Comparison of ENCODE assay signal across 8 cellular contexts in the genomic region with DNA sequence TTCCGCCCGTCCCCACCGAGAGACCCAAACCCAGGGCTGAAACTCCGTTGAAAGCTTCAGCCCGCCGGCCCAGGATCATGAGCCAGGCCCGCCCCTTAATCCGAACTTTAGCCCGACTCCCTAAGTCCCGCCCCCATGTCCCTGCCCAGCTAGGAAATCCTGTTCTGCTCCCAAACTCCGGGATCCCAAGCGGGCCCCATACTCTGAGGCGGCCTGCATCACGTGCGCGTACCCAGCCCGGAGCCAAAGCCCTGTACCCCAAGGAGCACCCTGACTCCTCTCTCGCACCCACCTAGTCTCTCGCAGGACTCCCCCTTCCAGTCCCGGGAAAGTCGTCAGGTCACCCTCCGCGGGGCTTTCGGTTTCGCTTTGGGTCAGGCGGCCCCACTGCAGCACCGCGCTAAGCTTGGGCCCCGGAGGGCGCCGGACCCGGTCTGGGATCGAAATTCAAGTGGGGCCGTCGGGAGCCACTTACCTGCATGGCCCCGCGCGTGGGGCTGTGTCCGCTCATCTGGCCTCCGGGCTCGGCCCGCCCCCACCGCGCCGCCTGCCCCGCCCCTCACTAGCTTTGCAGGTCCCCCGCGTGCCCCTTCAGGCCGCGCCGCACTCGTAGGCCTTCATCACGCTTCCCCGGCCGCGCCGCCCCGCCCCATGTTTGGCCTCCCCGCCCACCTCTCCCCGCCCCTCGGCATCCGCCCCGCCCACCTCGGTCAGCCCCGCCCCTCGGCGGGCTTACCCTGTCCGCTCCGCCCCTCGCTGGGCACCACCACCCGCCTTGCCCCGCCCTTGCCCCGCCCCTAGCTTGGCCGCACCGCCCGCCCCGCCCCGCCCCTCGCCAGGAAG. TPM values are rescaled to one million over a fixed set of nuclear protein-coding genes. Genes with fewer than 3 reads are reported as not detected.
DNase-seq lines count a peak whose midpoint lies in the region; TF ChIP-seq lines count a peak whose summit lies in the region.

DNPEP (minus strand) TSS at position 629 of the 843 bp plus-strand sequence; CDS start at position 511, 118 bp downstream.

- H3K27ac ChIP-seq in esophagus (ENCODE audit: low read depth in 2 of 2, low read length in 1 of 2) (peak within 1 kb of the TSS; percentile 97 to 98), muscle layer of duodenum (ENCODE audit: low read length) (peak within 1 kb of the TSS; percentile 88)

- no peaks in the 10 kb centered on the region for H3K27me3 ChIP-seq in esophagus (ENCODE audit: control insufficient read depth in 1 of 2, insufficient read depth in 2 of 2, low read length in 2 of 2)
- H3K27me3 ChIP-seq in muscle layer of duodenum (ENCODE audit: low read depth, low read length), result no peaks in the 10 kb centered on the region

- no peaks in the 10 kb centered on the region for H3K4me1 Mint-ChIP-seq in Calu3 (ENCODE audit: low read depth, unreplicated experiment)

- intact Hi-C loops in Calu3 (cut with micrococcal nuclease; ENCODE audit: unreplicated experiment), result no loop called here

- H3K4me1 ChIP-seq in esophagus (ENCODE audit: control insufficient read depth in 2 of 2, insufficient read depth in 2 of 2, low read length in 1 of 2), result peaks cover 4 to 6% of the 10 kb centered on the region in 2 donors
- peaks cover 16 to 22% of the 10 kb centered on the region in 2 donors for H3K4me1 ChIP-seq in muscle layer of duodenum (ENCODE audit: control insufficient read depth in 1 of 2, insufficient read depth in 2 of 2, low read length in 2 of 2)

- H3K36me3 ChIP-seq in esophagus (ENCODE audit: control insufficient read depth in 2 of 2, insufficient read depth in 2 of 2, low read length in 1 of 2) (peaks cover 9 to 30% of the 10 kb centered on the region in 2 donors), muscle layer of duodenum (ENCODE audit: control insufficient read depth in 1 of 2, insufficient read depth in 2 of 2, low read length in 2 of 2) (peaks cover 35% of the 10 kb centered on the region in 2 donors)

- peak within 1 kb of the TSS; percentile 73 to 81 for H3K4me3 ChIP-seq in esophagus (ENCODE audit: low read depth in 1 of 2, low read length in 2 of 2)
- peak within 1 kb of the TSS; percentile 82 to 86 for H3K4me3 ChIP-seq in muscle layer of duodenum (ENCODE audit: low read depth in 1 of 2, low read length in 2 of 2)

- H3K27ac Mint-ChIP-seq in Calu3 (ENCODE audit: unreplicated experiment), result peak within 1 kb of the TSS; percentile 90

- H3K36me3 Mint-ChIP-seq in Calu3 (ENCODE audit: insufficient read depth, unreplicated experiment), result peaks cover 47% of the 10 kb centered on the region

- no TSS peak for BruUV-seq in Calu3 (replicated peaks; lab: Mats Ljungman, UMichigan)

- H3K27me3 Mint-ChIP-seq in Calu3 (ENCODE audit: unreplicated experiment), result no peaks in the 10 kb centered on the region

- TF ChIP-seq CTCF in Calu3 (IDR thresholded peaks at IDR 0.05; ENCODE audit: unreplicated experiment), result no peak
- TF ChIP-seq CTCF in GM20000 (IDR thresholded peaks at IDR 0.05; ENCODE audit: extremely low read depth, missing control alignments), result no peak

- H3K9me3 ChIP-seq in esophagus (ENCODE audit: control insufficient read depth in 2 of 2, insufficient read depth in 1 of 2, low read depth in 1 of 2, low read length in 1 of 2) (no peaks in the 10 kb centered on the region), muscle layer of duodenum (ENCODE audit: control insufficient read depth in 1 of 2, low read length in 2 of 2) (no peaks in the 10 kb centered on the region)

- H3K9me3 Mint-ChIP-seq in Calu3 (ENCODE audit: low read depth, unreplicated experiment), result no peaks in the 10 kb centered on the region

- DNase-seq in Calu3 (peak; percentile 93), GM20000 (ENCODE audit: low spot score) (peak; percentile 79), HS-27A (ENCODE audit: low read depth) (peak; percentile 41), OCI-M2 (lab: John Stamatoyannopoulos, UW; ENCODE audit: unreplicated experiment) (peak; percentile 14)
- DNase-seq in activated T-cell treated with anti-CD3 and anti-CD28 coated beads, Interleukin-2, amount 50 U/mL, for 48 hours, result peak; percentile 97
- DNase-seq in stimulated activated CD8-positive, alpha-beta memory T cell treated with anti-CD3 and anti-CD28 coated beads, Interleukin-7, amount 100 ng/mL, for 24 hours (ENCODE audit: low read depth), result peak; percentile 90

- WGBS in esophagus, 2 donors, result 1% methylated on average over 48 to 78 of the region's 79 CpGs

- CTCF ChIA-PET in Calu3 (lab: Charles Lee), result interaction anchor here (0.6 to 2.0 kb wide), 14 partner anchors 11 to 801 kb away, joined by 3 to 11 read pairs (median 4); a partner anchor contains a TSS

- H3K4me3 Mint-ChIP-seq in Calu3 (ENCODE audit: low read depth, unreplicated experiment), result peak within 1 kb of the TSS; percentile 94

RNA-seq across cellular contexts. Expression of gene DNPEP, which starts in this region (rescaled TPM):
- total RNA-seq in Calu3 (2022), result 70.3 and 75.1 TPM in 2 replicates
- 10 to 100 TPM; 46.2 to 49.6 TPM for polyA plus RNA-seq in esophagus

Comparison
In these comparisons a context has a peak if more than half of its experiments do, and no peak if none do; other contexts are left out.
1. Peak in every context shown above with its lines: DNase-seq, H3K4me3 ChIP-seq and H3K27ac ChIP-seq.
2. DNase-seq: peak in every context shown above with its lines; median percentile 97 in activated T-cell treated with anti-CD3 and anti-CD28 coated beads, Interleukin-2, amount 50 U/mL, for 48 hours; 93 in Calu3; 90 in stimulated activated CD8-positive, alpha-beta memory T cell treated with anti-CD3 and anti-CD28 coated beads, Interleukin-7, amount 100 ng/mL, for 24 hours; 79 in GM20000; 41 in HS-27A; 14 in OCI-M2.